1 cellular context compared by ENCODE assay signal in genomic region chr9:87836951-87837715, GRCh38.
TF ChIP-seq lines count a peak whose summit lies in the region.

No MANE protein-coding gene starts in this region.

TF ChIP-seq in IMR-90, 13 proteins besides CTCF, POLR2A, EP300 and RAD21 (continued from another document):
- TF ChIP-seq USF2 (IDR thresholded peaks at IDR 0.05; ENCODE audit: low read depth, low read length) = no peak
- no peak for TF ChIP-seq MXI1 (IDR thresholded peaks at IDR 0.05; ENCODE audit: borderline replicate concordance, low read depth, low read length)
- no peak for TF ChIP-seq SMC3 (IDR thresholded peaks at IDR 0.05; ENCODE audit: low read depth, low read length)
